In genomic region chr1:78255849-78256248, GRCh38 we compare ENCODE assay signal across 20 cellular contexts.
"Had no signal": no experiment of that assay in that cellular context is flagged by ENCODE, and none has a peak within 500 bp of the region (broad histone marks: within the 10 kb centered on the region; RNA-seq: fewer than 3 reads in every experiment).

No MANE protein-coding gene starts in this region.

- H3K9me3 ChIP-seq: vagina had no signal

- H3K4me3 ChIP-seq: lung, vagina had no signal

- H3K9me3 Mint-ChIP-seq: activated B cell treated with CpG ODN at 0.5 μM for 24 hours; activated CD4-positive, alpha-beta memory T cell treated with anti-CD3 and anti-CD28 coated beads, Interleukin-2, amount 10 ng/mL, durations not matched to agents 7 days and 5 days; stimulated activated naive CD8-positive, alpha-beta T cell treated with anti-CD3 and anti-CD28 coated beads, Interleukin-15, Interleukin-2, amounts not matched to agents 100 ng/mL and 50 ng/mL, for 24 hours had no signal

- H3K27ac ChIP-seq: vagina had no signal

- H3K27ac Mint-ChIP-seq: activated B cell treated with CpG ODN at 0.5 μM for 24 hours; activated CD4-positive, alpha-beta memory T cell treated with anti-CD3 and anti-CD28 coated beads, Interleukin-2, amount 10 ng/mL, durations not matched to agents 7 days and 5 days; activated CD8-positive, alpha-beta memory T cell treated with anti-CD3 and anti-CD28 coated beads, Interleukin-2, amount 10 ng/mL, durations not matched to agents 7 days and 5 days; activated naive CD8-positive, alpha-beta T cell; effector memory CD8-positive, alpha-beta T cell; nephron; stimulated activated naive CD8-positive, alpha-beta T cell treated with anti-CD3 and anti-CD28 coated beads, Interleukin-15, Interleukin-2, amounts not matched to agents 100 ng/mL and 50 ng/mL, for 24 hours had no signal

- DNase-seq: activated B cell treated with CpG ODN at 0.5 μM for 24 hours; activated CD4-positive, alpha-beta memory T cell treated with anti-CD3 and anti-CD28 coated beads, Interleukin-2, amount 10 ng/mL, durations not matched to agents 7 days and 5 days; activated CD4-positive, alpha-beta T cell treated with anti-CD3 and anti-CD28 coated beads for 48 hours; activated CD8-positive, alpha-beta memory T cell treated with anti-CD3 and anti-CD28 coated beads, Interleukin-2, amount 10 ng/mL, durations not matched to agents 7 days and 5 days; caudate nucleus; effector memory CD8-positive, alpha-beta T cell; left colon; nucleus accumbens; posterior cingulate gyrus; small intestine; stimulated activated CD4-positive, alpha-beta T cell treated with anti-CD3 and anti-CD28 coated beads, Interleukin-15, amount 100 ng/mL, for 24 hours; stimulated activated CD4-positive, alpha-beta T cell treated with anti-CD3 and anti-CD28 coated beads, Interleukin-2, amount 100 ng/mL, for 48 hours; T-helper 1 cell; T-helper 9 cell; trophoblast cell had no signal

- ATAC-seq: activated CD8-positive, alpha-beta memory T cell treated with anti-CD3 and anti-CD28 coated beads, Interleukin-2, amount 10 ng/mL, durations not matched to agents 7 days and 5 days; effector memory CD8-positive, alpha-beta T cell had no signal

- H3K36me3 Mint-ChIP-seq: activated CD8-positive, alpha-beta memory T cell treated with anti-CD3 and anti-CD28 coated beads, Interleukin-2, amount 10 ng/mL, durations not matched to agents 7 days and 5 days; activated naive CD8-positive, alpha-beta T cell had no signal

- H3K4me1 Mint-ChIP-seq: activated B cell treated with CpG ODN at 0.5 μM for 24 hours; activated CD4-positive, alpha-beta memory T cell treated with anti-CD3 and anti-CD28 coated beads, Interleukin-2, amount 10 ng/mL, durations not matched to agents 7 days and 5 days; activated CD8-positive, alpha-beta memory T cell treated with anti-CD3 and anti-CD28 coated beads, Interleukin-2, amount 10 ng/mL, durations not matched to agents 7 days and 5 days had no signal

- H3K36me3 ChIP-seq: vagina had no signal

- H3K27me3 Mint-ChIP-seq: activated CD4-positive, alpha-beta memory T cell treated with anti-CD3 and anti-CD28 coated beads, Interleukin-2, amount 10 ng/mL, durations not matched to agents 7 days and 5 days; activated CD8-positive, alpha-beta memory T cell treated with anti-CD3 and anti-CD28 coated beads, Interleukin-2, amount 10 ng/mL, durations not matched to agents 7 days and 5 days had no signal

- H3K4me1 ChIP-seq: vagina had no signal

- H3K4me3 Mint-ChIP-seq: activated B cell treated with CpG ODN at 0.5 μM for 24 hours; activated CD4-positive, alpha-beta memory T cell treated with anti-CD3 and anti-CD28 coated beads, Interleukin-2, amount 10 ng/mL, durations not matched to agents 7 days and 5 days; activated CD8-positive, alpha-beta memory T cell treated with anti-CD3 and anti-CD28 coated beads, Interleukin-2, amount 10 ng/mL, durations not matched to agents 7 days and 5 days; activated naive CD8-positive, alpha-beta T cell; effector memory CD8-positive, alpha-beta T cell; nephron; stimulated activated naive CD8-positive, alpha-beta T cell treated with anti-CD3 and anti-CD28 coated beads, Interleukin-15, Interleukin-2, amounts not matched to agents 100 ng/mL and 50 ng/mL, for 24 hours had no signal

- H3K27me3 ChIP-seq: vagina had no signal
